In genomic region chr20:48394415-48395081, GRCh38 we compare ENCODE assay signal across 1 cellular context.
TF ChIP-seq lines count a peak whose summit lies in the region.

No MANE protein-coding gene starts in this region.

TF ChIP-seq in HepG2, 621 proteins besides CTCF, POLR2A, EP300 and RAD21 (continued from another document and continues in another):
- TF ChIP-seq, protein P1, sequence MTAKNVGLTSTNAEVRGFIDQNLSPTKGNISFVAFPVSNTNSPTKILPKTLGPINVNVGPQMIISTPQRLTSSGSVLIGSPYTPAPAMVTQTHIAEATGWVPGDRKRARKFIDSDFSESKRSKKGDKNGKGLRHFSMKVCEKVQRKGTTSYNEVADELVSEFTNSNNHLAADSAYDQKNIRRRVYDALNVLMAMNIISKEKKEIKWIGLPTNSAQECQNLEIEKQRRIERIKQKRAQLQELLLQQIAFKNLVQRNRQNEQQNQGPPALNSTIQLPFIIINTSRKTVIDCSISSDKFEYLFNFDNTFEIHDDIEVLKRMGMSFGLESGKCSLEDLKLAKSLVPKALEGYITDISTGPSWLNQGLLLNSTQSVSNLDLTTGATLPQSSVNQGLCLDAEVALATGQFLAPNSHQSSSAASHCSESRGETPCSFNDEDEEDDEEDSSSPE (CRISPR knock-in tag; IDR thresholded peaks at IDR 0.05), result no peak
- TF ChIP-seq FIP1L1 (IDR thresholded peaks at IDR 0.05; ENCODE audit: borderline replicate concordance, insufficient read depth, low read depth, low read length) (no peak), RBM22 (optimal IDR thresholded peaks at IDR 0.05; ENCODE audit: low read length) (no peak), RORA (CRISPR knock-in tag; IDR thresholded peaks at IDR 0.05) (no peak), NFE2L2 (IDR thresholded peaks at IDR 0.05; ENCODE audit: low read length) (no peak), ZNF644 (CRISPR knock-in tag; IDR thresholded peaks at IDR 0.05; ENCODE audit: low read depth) (no peak), TOPORS (CRISPR knock-in tag; IDR thresholded peaks at IDR 0.05) (0 out of 2 replicates have a peak, but pooled peaks have one; percentile 19), ZNF841 (CRISPR knock-in tag; IDR thresholded peaks at IDR 0.05; ENCODE audit: borderline replicate concordance) (no peak), SCMH1 (CRISPR knock-in tag; IDR thresholded peaks at IDR 0.05; ENCODE audit: borderline replicate concordance) (no peak), ZNF225 (CRISPR knock-in tag; IDR thresholded peaks at IDR 0.05) (no peak), ADNP (CRISPR knock-in tag; IDR thresholded peaks at IDR 0.05) (peak; percentile 66), CREB3 (CRISPR knock-in tag; IDR thresholded peaks at IDR 0.05) (no peak), POGZ (CRISPR knock-in tag; IDR thresholded peaks at IDR 0.05) (peak; percentile 75), PHF5A (CRISPR knock-in tag; IDR thresholded peaks at IDR 0.05; ENCODE audit: low read depth, unreplicated experiment) (no peak), ZSCAN22 (CRISPR knock-in tag; IDR thresholded peaks at IDR 0.05) (no peak), ZNF124 (CRISPR knock-in tag; IDR thresholded peaks at IDR 0.05) (peak; percentile 64; the same call in 1 of the 2 replicates), MAFF (IDR thresholded peaks at IDR 0.05; ENCODE audit: low read depth, low read length) (no peak), JUND (CRISPR knock-in tag; IDR thresholded peaks at IDR 0.05) (peak; percentile 49; the same call in 1 of the 2 replicates), MBNL3 (CRISPR knock-in tag; conservative IDR thresholded peaks at IDR 0.05) (no peak), ZBTB39 (CRISPR knock-in tag; IDR thresholded peaks at IDR 0.05) (peak; percentile 78; the same call in 1 of the 2 replicates), ZNF382 (CRISPR knock-in tag; IDR thresholded peaks at IDR 0.05; ENCODE audit: borderline replicate concordance) (no peak), SNRNP70 (IDR thresholded peaks at IDR 0.05; ENCODE audit: low read depth, low read length) (no peak), ZNF780A (CRISPR knock-in tag; IDR thresholded peaks at IDR 0.05) (no peak), GTF3A (CRISPR knock-in tag; conservative IDR thresholded peaks at IDR 0.05) (no peak), ZNF138 (CRISPR knock-in tag; IDR thresholded peaks at IDR 0.05; ENCODE audit: low read depth) (no peak), ZNF331 (CRISPR knock-in tag; IDR thresholded peaks at IDR 0.05) (peak; percentile 63; the same call in 1 of the 2 replicates), ZNF709 (CRISPR knock-in tag; IDR thresholded peaks at IDR 0.05) (no peak), ZNF703 (CRISPR knock-in tag; IDR thresholded peaks at IDR 0.05; ENCODE audit: borderline replicate concordance) (no peak), NFE2 (CRISPR knock-in tag; IDR thresholded peaks at IDR 0.05) (no peak), PCBP2 (optimal IDR thresholded peaks at IDR 0.05; ENCODE audit: low read depth, low read length, poor library complexity, severe bottlenecking) (no peak), ETV5 (CRISPR knock-in tag; IDR thresholded peaks at IDR 0.05; ENCODE audit: borderline replicate concordance) (0 out of 2 replicates have a peak, but pooled peaks have one; percentile 48), IKZF4 (CRISPR knock-in tag; IDR thresholded peaks at IDR 0.05; ENCODE audit: borderline replicate concordance, low read depth, not compliant biosample characterization) (no peak), SYNCRIP (IDR thresholded peaks at IDR 0.05; ENCODE audit: insufficient read depth, low read depth, low read length) (no peak), HMG20A (CRISPR knock-in tag; IDR thresholded peaks at IDR 0.05; ENCODE audit: borderline replicate concordance) (peak; percentile 85), ELF3 (CRISPR knock-in tag; IDR thresholded peaks at IDR 0.05) (peak; percentile 88), ZNF274 (CRISPR knock-in tag; IDR thresholded peaks at IDR 0.05) (no peak), ZNF484 (CRISPR knock-in tag; IDR thresholded peaks at IDR 0.05; ENCODE audit: borderline replicate concordance, low read depth) (no peak), ETV6 (CRISPR knock-in tag; conservative IDR thresholded peaks at IDR 0.05) (no peak), ZBTB34 (CRISPR knock-in tag; IDR thresholded peaks at IDR 0.05) (no peak), ZNF615 (CRISPR knock-in tag; IDR thresholded peaks at IDR 0.05; ENCODE audit: borderline replicate concordance) (no peak), ZNF678 (CRISPR knock-in tag; IDR thresholded peaks at IDR 0.05) (no peak), POLR2G (IDR thresholded peaks at IDR 0.05; ENCODE audit: low read depth, low read length) (no peak), ZMYM3 (CRISPR knock-in tag; IDR thresholded peaks at IDR 0.05) (peak; percentile 97), TCF7L2 (IDR thresholded peaks at IDR 0.05; ENCODE audit: low read depth, low read length) (no peak), ZSCAN21 (CRISPR knock-in tag; IDR thresholded peaks at IDR 0.05; ENCODE audit: borderline replicate concordance) (no peak), ZNF235 (CRISPR knock-in tag; IDR thresholded peaks at IDR 0.05; ENCODE audit: borderline replicate concordance) (peak; percentile 50; the same call in 1 of the 2 replicates)
- TF ChIP-seq, protein P2, sequence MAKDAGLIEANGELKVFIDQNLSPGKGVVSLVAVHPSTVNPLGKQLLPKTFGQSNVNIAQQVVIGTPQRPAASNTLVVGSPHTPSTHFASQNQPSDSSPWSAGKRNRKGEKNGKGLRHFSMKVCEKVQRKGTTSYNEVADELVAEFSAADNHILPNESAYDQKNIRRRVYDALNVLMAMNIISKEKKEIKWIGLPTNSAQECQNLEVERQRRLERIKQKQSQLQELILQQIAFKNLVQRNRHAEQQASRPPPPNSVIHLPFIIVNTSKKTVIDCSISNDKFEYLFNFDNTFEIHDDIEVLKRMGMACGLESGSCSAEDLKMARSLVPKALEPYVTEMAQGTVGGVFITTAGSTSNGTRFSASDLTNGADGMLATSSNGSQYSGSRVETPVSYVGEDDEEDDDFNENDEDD (CRISPR knock-in tag; IDR thresholded peaks at IDR 0.05; ENCODE audit: borderline replicate concordance), result no peak
- TF ChIP-seq, protein P3, sequence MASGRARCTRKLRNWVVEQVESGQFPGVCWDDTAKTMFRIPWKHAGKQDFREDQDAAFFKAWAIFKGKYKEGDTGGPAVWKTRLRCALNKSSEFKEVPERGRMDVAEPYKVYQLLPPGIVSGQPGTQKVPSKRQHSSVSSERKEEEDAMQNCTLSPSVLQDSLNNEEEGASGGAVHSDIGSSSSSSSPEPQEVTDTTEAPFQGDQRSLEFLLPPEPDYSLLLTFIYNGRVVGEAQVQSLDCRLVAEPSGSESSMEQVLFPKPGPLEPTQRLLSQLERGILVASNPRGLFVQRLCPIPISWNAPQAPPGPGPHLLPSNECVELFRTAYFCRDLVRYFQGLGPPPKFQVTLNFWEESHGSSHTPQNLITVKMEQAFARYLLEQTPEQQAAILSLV (CRISPR knock-in tag; IDR thresholded peaks at IDR 0.05; ENCODE audit: borderline replicate concordance), result peak; percentile 75; the same call in 1 of the 2 replicates
- TF ChIP-seq, protein P4, sequence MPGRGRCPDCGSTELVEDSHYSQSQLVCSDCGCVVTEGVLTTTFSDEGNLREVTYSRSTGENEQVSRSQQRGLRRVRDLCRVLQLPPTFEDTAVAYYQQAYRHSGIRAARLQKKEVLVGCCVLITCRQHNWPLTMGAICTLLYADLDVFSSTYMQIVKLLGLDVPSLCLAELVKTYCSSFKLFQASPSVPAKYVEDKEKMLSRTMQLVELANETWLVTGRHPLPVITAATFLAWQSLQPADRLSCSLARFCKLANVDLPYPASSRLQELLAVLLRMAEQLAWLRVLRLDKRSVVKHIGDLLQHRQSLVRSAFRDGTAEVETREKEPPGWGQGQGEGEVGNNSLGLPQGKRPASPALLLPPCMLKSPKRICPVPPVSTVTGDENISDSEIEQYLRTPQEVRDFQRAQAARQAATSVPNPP (CRISPR knock-in tag; IDR thresholded peaks at IDR 0.05), result no peak
- TF ChIP-seq, protein P5, sequence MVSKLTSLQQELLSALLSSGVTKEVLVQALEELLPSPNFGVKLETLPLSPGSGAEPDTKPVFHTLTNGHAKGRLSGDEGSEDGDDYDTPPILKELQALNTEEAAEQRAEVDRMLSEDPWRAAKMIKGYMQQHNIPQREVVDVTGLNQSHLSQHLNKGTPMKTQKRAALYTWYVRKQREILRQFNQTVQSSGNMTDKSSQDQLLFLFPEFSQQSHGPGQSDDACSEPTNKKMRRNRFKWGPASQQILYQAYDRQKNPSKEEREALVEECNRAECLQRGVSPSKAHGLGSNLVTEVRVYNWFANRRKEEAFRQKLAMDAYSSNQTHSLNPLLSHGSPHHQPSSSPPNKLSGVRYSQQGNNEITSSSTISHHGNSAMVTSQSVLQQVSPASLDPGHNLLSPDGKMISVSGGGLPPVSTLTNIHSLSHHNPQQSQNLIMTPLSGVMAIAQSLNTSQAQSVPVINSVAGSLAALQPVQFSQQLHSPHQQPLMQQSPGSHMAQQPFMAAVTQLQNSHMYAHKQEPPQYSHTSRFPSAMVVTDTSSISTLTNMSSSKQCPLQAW (CRISPR knock-in tag; IDR thresholded peaks at IDR 0.05), result no peak
- TF ChIP-seq, protein P6, sequence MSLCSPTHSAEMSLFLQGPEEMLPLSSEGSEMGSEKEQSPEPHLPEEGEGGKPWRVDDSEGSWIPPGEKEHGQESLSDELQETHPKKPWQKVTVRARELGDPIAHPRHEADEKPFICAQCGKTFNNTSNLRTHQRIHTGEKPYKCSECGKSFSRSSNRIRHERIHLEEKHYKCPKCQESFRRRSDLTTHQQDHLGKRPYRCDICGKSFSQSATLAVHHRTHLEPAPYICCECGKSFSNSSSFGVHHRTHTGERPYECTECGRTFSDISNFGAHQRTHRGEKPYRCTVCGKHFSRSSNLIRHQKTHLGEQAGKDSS (CRISPR knock-in tag; IDR thresholded peaks at IDR 0.05; ENCODE audit: borderline replicate concordance, low read depth), result no peak
- TF ChIP-seq, protein P7, sequence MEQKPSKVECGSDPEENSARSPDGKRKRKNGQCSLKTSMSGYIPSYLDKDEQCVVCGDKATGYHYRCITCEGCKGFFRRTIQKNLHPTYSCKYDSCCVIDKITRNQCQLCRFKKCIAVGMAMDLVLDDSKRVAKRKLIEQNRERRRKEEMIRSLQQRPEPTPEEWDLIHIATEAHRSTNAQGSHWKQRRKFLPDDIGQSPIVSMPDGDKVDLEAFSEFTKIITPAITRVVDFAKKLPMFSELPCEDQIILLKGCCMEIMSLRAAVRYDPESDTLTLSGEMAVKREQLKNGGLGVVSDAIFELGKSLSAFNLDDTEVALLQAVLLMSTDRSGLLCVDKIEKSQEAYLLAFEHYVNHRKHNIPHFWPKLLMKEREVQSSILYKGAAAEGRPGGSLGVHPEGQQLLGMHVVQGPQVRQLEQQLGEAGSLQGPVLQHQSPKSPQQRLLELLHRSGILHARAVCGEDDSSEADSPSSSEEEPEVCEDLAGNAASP (CRISPR knock-in tag; IDR thresholded peaks at IDR 0.05; ENCODE audit: borderline replicate concordance), result peak; percentile 99
- TF ChIP-seq, protein P8, sequence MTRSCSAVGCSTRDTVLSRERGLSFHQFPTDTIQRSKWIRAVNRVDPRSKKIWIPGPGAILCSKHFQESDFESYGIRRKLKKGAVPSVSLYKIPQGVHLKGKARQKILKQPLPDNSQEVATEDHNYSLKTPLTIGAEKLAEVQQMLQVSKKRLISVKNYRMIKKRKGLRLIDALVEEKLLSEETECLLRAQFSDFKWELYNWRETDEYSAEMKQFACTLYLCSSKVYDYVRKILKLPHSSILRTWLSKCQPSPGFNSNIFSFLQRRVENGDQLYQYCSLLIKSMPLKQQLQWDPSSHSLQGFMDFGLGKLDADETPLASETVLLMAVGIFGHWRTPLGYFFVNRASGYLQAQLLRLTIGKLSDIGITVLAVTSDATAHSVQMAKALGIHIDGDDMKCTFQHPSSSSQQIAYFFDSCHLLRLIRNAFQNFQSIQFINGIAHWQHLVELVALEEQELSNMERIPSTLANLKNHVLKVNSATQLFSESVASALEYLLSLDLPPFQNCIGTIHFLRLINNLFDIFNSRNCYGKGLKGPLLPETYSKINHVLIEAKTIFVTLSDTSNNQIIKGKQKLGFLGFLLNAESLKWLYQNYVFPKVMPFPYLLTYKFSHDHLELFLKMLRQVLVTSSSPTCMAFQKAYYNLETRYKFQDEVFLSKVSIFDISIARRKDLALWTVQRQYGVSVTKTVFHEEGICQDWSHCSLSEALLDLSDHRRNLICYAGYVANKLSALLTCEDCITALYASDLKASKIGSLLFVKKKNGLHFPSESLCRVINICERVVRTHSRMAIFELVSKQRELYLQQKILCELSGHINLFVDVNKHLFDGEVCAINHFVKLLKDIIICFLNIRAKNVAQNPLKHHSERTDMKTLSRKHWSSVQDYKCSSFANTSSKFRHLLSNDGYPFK (CRISPR knock-in tag; IDR thresholded peaks at IDR 0.05; ENCODE audit: borderline replicate concordance), result no peak
